In genomic region chr2:33217431-33217830, GRCh38 we compare ENCODE assay signal across 18 cellular contexts.
"Had no signal": no experiment of that assay in that cellular context is flagged by ENCODE, and none has a peak within 500 bp of the region (broad histone marks: within the 10 kb centered on the region; RNA-seq: fewer than 3 reads in every experiment).

No MANE protein-coding gene starts in this region.

- H3K27me3 Mint-ChIP-seq: stimulated activated naive B cell treated with anti-CD40 and anti-IgM and Interleukin-4, amounts not matched to agents 10 μg/mL and 1 μg/mL and 100 μg/mL, for 72 hours had no signal

- H3K36me3 ChIP-seq: left lung, pancreas, spleen, uterus had no signal

- H3K4me3 ChIP-seq: left lung, pancreas, spleen, uterus had no signal

- H3K36me3 Mint-ChIP-seq: stimulated activated naive B cell treated with anti-CD40 and anti-IgM and Interleukin-4, amounts not matched to agents 10 μg/mL and 1 μg/mL and 100 μg/mL, for 72 hours had no signal

- DNase-seq: activated CD4-positive, alpha-beta T cell treated with anti-CD3 and anti-CD28 coated beads for 48 hours; activated CD8-positive, alpha-beta memory T cell treated with anti-CD3 and anti-CD28 coated beads, Interleukin-2, amount 50 U/mL, for 48 hours; activated CD8-positive, alpha-beta T cell treated with anti-CD3 and anti-CD28 coated beads, Interleukin-2, amount 10 ng/mL, durations not matched to agents 7 days and 5 days; activated naive CD4-positive, alpha-beta T cell treated with Interleukin-2 at 50 U/mL for 16 hours; activated naive CD8-positive, alpha-beta T cell treated with anti-CD3 and anti-CD28 coated beads, Interleukin-2, amount 50 U/mL, for 24 hours; effector memory CD4-positive, alpha-beta T cell; glutamatergic neuron; left lung; mesenchymal stem cell; SK-N-SH; spleen; stimulated activated CD4-positive, alpha-beta T cell treated with anti-CD3 and anti-CD28 coated beads, Interleukin-2, amount 100 ng/mL, for 24 hours; stimulated activated naive B cell treated with anti-CD40 and anti-IgM and Interleukin-4, amounts not matched to agents 10 μg/mL and 1 μg/mL and 100 μg/mL, for 72 hours; T-helper 1 cell had no signal

- H3K27ac ChIP-seq: left lung, pancreas, spleen had no signal

- H3K4me3 Mint-ChIP-seq: activated CD8-positive, alpha-beta T cell treated with anti-CD3 and anti-CD28 coated beads, Interleukin-2, amount 10 ng/mL, durations not matched to agents 7 days and 5 days; activated naive CD8-positive, alpha-beta T cell treated with anti-CD3 and anti-CD28 coated beads, Interleukin-2, amount 50 U/mL, for 24 hours; activated T-helper 1 cell treated with anti-CD3 and anti-CD28 coated beads, Interleukin-12 subunit alpha, Interleukin-12 subunit beta, Interleukin-2, Interleukin-4 antibody, amounts not matched to agents 30 ng/mL and 10 ng/mL and 1 ng/mL, durations not matched to agents 14 hours and 24 hours and 36 hours; neural crest cell; stimulated activated naive B cell treated with anti-CD40 and anti-IgM and Interleukin-4, amounts not matched to agents 10 μg/mL and 1 μg/mL and 100 μg/mL, for 72 hours had no signal

- H3K9me3 Mint-ChIP-seq: activated naive CD8-positive, alpha-beta T cell treated with anti-CD3 and anti-CD28 coated beads, Interleukin-2, amount 50 U/mL, for 24 hours; activated T-helper 1 cell treated with anti-CD3 and anti-CD28 coated beads, Interleukin-12 subunit alpha, Interleukin-12 subunit beta, Interleukin-2, Interleukin-4 antibody, amounts not matched to agents 30 ng/mL and 10 ng/mL and 1 ng/mL, durations not matched to agents 14 hours and 24 hours and 36 hours; neural crest cell; stimulated activated naive B cell treated with anti-CD40 and anti-IgM and Interleukin-4, amounts not matched to agents 10 μg/mL and 1 μg/mL and 100 μg/mL, for 72 hours had no signal

- H3K27ac Mint-ChIP-seq: activated CD8-positive, alpha-beta T cell treated with anti-CD3 and anti-CD28 coated beads, Interleukin-2, amount 10 ng/mL, durations not matched to agents 7 days and 5 days; activated naive CD8-positive, alpha-beta T cell treated with anti-CD3 and anti-CD28 coated beads, Interleukin-2, amount 50 U/mL, for 24 hours; activated T-helper 1 cell treated with anti-CD3 and anti-CD28 coated beads, Interleukin-12 subunit alpha, Interleukin-12 subunit beta, Interleukin-2, Interleukin-4 antibody, amounts not matched to agents 30 ng/mL and 10 ng/mL and 1 ng/mL, durations not matched to agents 14 hours and 24 hours and 36 hours; stimulated activated naive B cell treated with anti-CD40 and anti-IgM and Interleukin-4, amounts not matched to agents 10 μg/mL and 1 μg/mL and 100 μg/mL, for 72 hours had no signal

- H3K4me1 ChIP-seq: uterus had no signal

- H3K9ac ChIP-seq: SK-N-SH had no signal

- H3K9me3 ChIP-seq: left lung, pancreas, SK-N-SH, spleen, uterus had no signal

- H3K27me3 ChIP-seq: left lung, pancreas, spleen, uterus had no signal
